ENCODE assay signal across 15 cellular contexts in genomic region chr3:160312014-160312624, GRCh38.
DNase-seq lines count a peak whose midpoint lies in the region; ATAC-seq and TF ChIP-seq lines count a peak whose summit lies in the region.
"Had no signal": no experiment of that assay in that cellular context is flagged by ENCODE, and none has a peak within 500 bp of the region (broad histone marks: within the 10 kb centered on the region; RNA-seq: fewer than 3 reads in every experiment).

No MANE protein-coding gene starts in this region.

- H3K9me3 Mint-ChIP-seq in activated CD4-positive, alpha-beta T cell treated with anti-CD3 and anti-CD28 coated beads for 36 hours (ENCODE audit: low read depth), result peaks cover 6% of the 10 kb centered on the region
- H3K9me3 Mint-ChIP-seq: GM23338 had no signal

- H3K27ac ChIP-seq in DND-41 (ENCODE audit: low read length) (no peak overlapping the region), uterus (no peak overlapping the region), brain microvascular endothelial cell (no peak overlapping the region)
- H3K27ac ChIP-seq: Peyer's patch had no signal

- H3K4me1 ChIP-seq in DND-41 (ENCODE audit: insufficient read depth, low read length) (no peaks in the 10 kb centered on the region), uterus (no peaks in the 10 kb centered on the region)
- H3K4me1 ChIP-seq: Peyer's patch had no signal

- TF ChIP-seq CTCF in DND-41 (IDR thresholded peaks at IDR 0.05; ENCODE audit: borderline replicate concordance, extremely low read depth, low read length, poor library complexity, severe bottlenecking) (no peak), NB4 (IDR thresholded peaks at IDR 0.05; ENCODE audit: low read depth, low read length) (no peak), uterus (IDR thresholded peaks at IDR 0.05) (no peak), brain microvascular endothelial cell (IDR thresholded peaks at IDR 0.05; ENCODE audit: low read depth, low read length, missing control alignments) (no peak)

- no peak overlapping the region for H2AFZ ChIP-seq in DND-41 (ENCODE audit: low read depth, low read length)
- H2AFZ ChIP-seq: GM23338 had no signal

- CTCF ChIA-PET in activated CD4-positive, alpha-beta T cell treated with anti-CD3 and anti-CD28 coated beads for 36 hours (lab: Charles Lee), result no interaction called here

- intact Hi-C loops in activated CD4-positive, alpha-beta T cell treated with anti-CD3 and anti-CD28 coated beads for 36 hours (cut with DNase I, micrococcal nuclease), result no loop called here
- intact Hi-C loops in uterus (cut with DNase I; ENCODE audit: low total_unique reads), result no loop called here

- H3K4me3 ChIP-seq in DND-41 (ENCODE audit: low read depth in 1 of 2, low read length in 2 of 2) (no peak overlapping the region), NB4 (ENCODE audit: low read depth, low read length) (no peak overlapping the region), uterus (no peak overlapping the region), brain microvascular endothelial cell (ENCODE audit: low read depth, low read length) (no peak overlapping the region)
- H3K4me3 ChIP-seq: GM23338, Peyer's patch had no signal

- peak; percentile 15 for DNase-seq in activated CD4-positive, alpha-beta T cell treated with anti-CD3 and anti-CD28 coated beads for 36 hours
- no peak for DNase-seq in activated CD4-positive, alpha-beta T cell treated with anti-CD3 and anti-CD28 coated beads, Interleukin-2, amount 50 U/mL, for 4 hours
- DNase-seq in DND-41 (no peak), NB4 (ENCODE audit: low read depth) (peak; percentile 13), SKM-1 (lab: John Stamatoyannopoulos, UW; ENCODE audit: unreplicated experiment) (peak; percentile 16), uterus (no peak), brain microvascular endothelial cell (no peak)
- DNase-seq: CD8-positive, alpha-beta T cell; NCI-H1092 treated with DMSO at 0.1 percent for 48 hours; NCI-H1694; NCI-H510A treated with DMSO at 0.1 percent for 48 hours; NK-92 treated with Interleukin-12 subunit alpha and Interleukin-12 subunit beta, amount 100 ng/mL, for 24 hours; Peyer's patch; SHP77 treated with DMSO at 0.1 percent for 48 hours had no signal

- POLR2A ChIA-PET in activated CD4-positive, alpha-beta T cell treated with anti-CD3 and anti-CD28 coated beads for 36 hours (lab: Charles Lee), result no interaction called here

- H3K36me3 ChIP-seq in DND-41 (ENCODE audit: insufficient read depth, low read length), result peaks cover 10% of the 10 kb centered on the region; the same call in 1 of the 2 replicates
- no peaks in the 10 kb centered on the region for H3K36me3 ChIP-seq in uterus
- H3K36me3 ChIP-seq in brain microvascular endothelial cell (replicated peaks), result no peaks in the 10 kb centered on the region

- H3K9me3 ChIP-seq in DND-41 (ENCODE audit: insufficient read depth, low read length, severe bottlenecking) (no peaks in the 10 kb centered on the region), uterus (no peaks in the 10 kb centered on the region)
- H3K9me3 ChIP-seq: Peyer's patch had no signal

- H3K4me3 Mint-ChIP-seq in activated CD4-positive, alpha-beta T cell treated with anti-CD3 and anti-CD28 coated beads for 36 hours, result no peak overlapping the region
- H3K4me3 Mint-ChIP-seq: CD8-positive, alpha-beta T cell; GM23338 had no signal

- no peak for TF ChIP-seq POLR2A in NB4 (IDR thresholded peaks at IDR 0.05; ENCODE audit: extremely low read depth, insufficient read length)
- TF ChIP-seq POLR2A in uterus (IDR thresholded peaks at IDR 0.05), result no peak

- no peaks in the 10 kb centered on the region for H3K79me2 ChIP-seq in DND-41 (ENCODE audit: insufficient read depth, low read length)

- H3K4me2 ChIP-seq in DND-41 (ENCODE audit: insufficient read depth, low read length), result no peak overlapping the region
- H3K4me2 ChIP-seq: GM23338 had no signal

- no peak overlapping the region for H3K27ac Mint-ChIP-seq in activated CD4-positive, alpha-beta T cell treated with anti-CD3 and anti-CD28 coated beads for 36 hours
- H3K27ac Mint-ChIP-seq: CD8-positive, alpha-beta T cell; GM23338 had no signal

- no peak overlapping the region for H3K9ac ChIP-seq in DND-41 (ENCODE audit: low read depth, low read length)

- in situ Hi-C loops in brain microvascular endothelial cell (cut with HindIII; ENCODE audit: low pct_ligation_motif_present, low sequenced_read_pairs), result no loop called here

- no peaks in the 10 kb centered on the region for H4K20me1 ChIP-seq in DND-41 (ENCODE audit: insufficient read depth, low read length)

- no peaks in the 10 kb centered on the region for H3K27me3 ChIP-seq in DND-41 (ENCODE audit: insufficient read depth, low read length, poor library complexity)
- H3K27me3 ChIP-seq in uterus, result no peaks in the 10 kb centered on the region
- no peaks in the 10 kb centered on the region for H3K27me3 ChIP-seq in brain microvascular endothelial cell (replicated peaks)
- H3K27me3 ChIP-seq: Peyer's patch had no signal

- ATAC-seq in activated CD4-positive, alpha-beta T cell treated with anti-CD3 and anti-CD28 coated beads for 36 hours, result peak; percentile 53
- ATAC-seq in DND-41 (ENCODE audit: insufficient read depth, low read depth), result peak; percentile 52; the same call in 2 of the 3 replicates
- ATAC-seq: CD8-positive, alpha-beta T cell; GM23338 had no signal

- H3K4me1 Mint-ChIP-seq in activated CD4-positive, alpha-beta T cell treated with anti-CD3 and anti-CD28 coated beads for 36 hours, result no peaks in the 10 kb centered on the region

- no peaks in the 10 kb centered on the region for H3K27me3 Mint-ChIP-seq in activated CD4-positive, alpha-beta T cell treated with anti-CD3 and anti-CD28 coated beads for 36 hours

- peaks cover 19% of the 10 kb centered on the region for H3K36me3 Mint-ChIP-seq in activated CD4-positive, alpha-beta T cell treated with anti-CD3 and anti-CD28 coated beads for 36 hours (ENCODE audit: low read depth)

Comparison
In these comparisons a context has a peak if more than half of its experiments do, and no peak if none do; other contexts are left out.
1. DNase-seq: peak in activated CD4-positive, alpha-beta T cell treated with anti-CD3 and anti-CD28 coated beads for 36 hours (single experiment), NB4 (single experiment) and SKM-1 (single experiment); none in activated CD4-positive, alpha-beta T cell treated with anti-CD3 and anti-CD28 coated beads, Interleukin-2, amount 50 U/mL, for 4 hours (0 of 2), DND-41 (single experiment), uterus (0 of 2) and brain microvascular endothelial cell (single experiment).